Comparison of ENCODE assay signal across 11 cellular contexts in genomic region chr16:70589998-70590471, GRCh38. TPM values are rescaled to one million over a fixed set of nuclear protein-coding genes. Genes with fewer than 3 reads are reported as not detected.
A peak's percentile ranks its signal among the peaks of the same experiment; 100 is the strongest.
DNase-seq lines count a peak whose midpoint lies in the region; ATAC-seq and TF ChIP-seq lines count a peak whose summit lies in the region.
"Had no signal": no experiment of that assay in that cellular context is flagged by ENCODE, and none has a peak within 500 bp of the region (broad histone marks: within the 10 kb centered on the region; RNA-seq: fewer than 3 reads in every experiment).

No MANE protein-coding gene starts in this region.

- intact Hi-C loops in dorsolateral prefrontal cortex (cut with DNase I), result no loop called here

- peak; percentile 85 for ATAC-seq in foreskin keratinocyte
- ATAC-seq in HG03565 (IDR thresholded peaks at IDR 0.05; ENCODE audit: unreplicated experiment), result no peak

- H3K4me1 ChIP-seq in ACC112 (ENCODE audit: control insufficient read depth, insufficient read depth, low read length, unreplicated experiment), result peaks cover 19% of the 10 kb centered on the region
- peaks cover 12% of the 10 kb centered on the region for H3K4me1 ChIP-seq in foreskin keratinocyte
- H3K4me1 ChIP-seq in parathyroid adenoma, result peaks cover 24% of the 10 kb centered on the region

- no peak overlapping the region for H2AFZ ChIP-seq in ACC112 (ENCODE audit: low read length, unreplicated experiment)
- peak overlapping the region; percentile 18 for H2AFZ ChIP-seq in parathyroid adenoma

- no peak overlapping the region for H3K27ac ChIP-seq in ACC112 (ENCODE audit: low read depth, low read length)
- peak overlapping the region; percentile 52 for H3K27ac ChIP-seq in foreskin keratinocyte
- H3K27ac ChIP-seq in parathyroid adenoma, result no peak overlapping the region
- H3K27ac ChIP-seq in dorsolateral prefrontal cortex, result peak overlapping the region in 5 of 59 donors; percentile 6 to 68 (median 13)

- no peaks in the 10 kb centered on the region for H3K27me3 ChIP-seq in ACC112 (ENCODE audit: insufficient read depth, low read length)
- no peaks in the 10 kb centered on the region for H3K27me3 ChIP-seq in foreskin keratinocyte
- no peaks in the 10 kb centered on the region for H3K27me3 ChIP-seq in parathyroid adenoma (ENCODE audit: control insufficient read depth, insufficient read depth, low read length)
- no peaks in the 10 kb centered on the region for H3K27me3 ChIP-seq in dorsolateral prefrontal cortex

- H3K4me2 ChIP-seq in parathyroid adenoma (ENCODE audit: low read length), result no peak overlapping the region

- TF ChIP-seq CTCF in foreskin keratinocyte (conservative IDR thresholded peaks at IDR 0.05) (no peak), parathyroid adenoma (IDR thresholded peaks at IDR 0.05) (no peak), dorsolateral prefrontal cortex (IDR thresholded peaks at IDR 0.05 in 54 of 56, conservative IDR thresholded peaks at IDR 0.05 in 2 of 56; ENCODE audit: low read depth in 1 of 56, partially characterized antibody in 56 of 56) (no peak)

- no peaks in the 10 kb centered on the region for H3K36me3 ChIP-seq in ACC112 (ENCODE audit: insufficient read depth, low read length)
- H3K36me3 ChIP-seq in parathyroid adenoma (ENCODE audit: control insufficient read depth, insufficient read depth, low read length), result no peaks in the 10 kb centered on the region

- H3K79me2 ChIP-seq in ACC112 (ENCODE audit: control insufficient read depth, insufficient read depth, low read length, unreplicated experiment) (no peaks in the 10 kb centered on the region), parathyroid adenoma (no peaks in the 10 kb centered on the region)

- DNase-seq in amniotic epithelial cell (ENCODE audit: low read depth), result peak; percentile 70
- peak in 1 of 2 donors; percentile 44 for DNase-seq in foreskin keratinocyte
- no peak for DNase-seq in dorsolateral prefrontal cortex
- DNase-seq in amygdala (lab: John Stamatoyannopoulos, UW), result no peak
- DNase-seq in RKO (ENCODE audit: low spot score), result no peak
- DNase-seq: activated CD4-positive, CD25-positive, alpha-beta regulatory T cell treated with anti-CD3 and anti-CD28 coated beads, Interleukin-2, amount 50 U/mL, for 72 hours; glutamatergic neuron; NCI-H1417 treated with DMSO at 0.1 percent for 48 hours had no signal

- no peak overlapping the region for H3K9ac ChIP-seq in parathyroid adenoma

- H3K9me3 ChIP-seq in parathyroid adenoma (ENCODE audit: control insufficient read depth, low read length), result no peaks in the 10 kb centered on the region

- H3K4me3 ChIP-seq in ACC112 (ENCODE audit: low read depth, low read length), result peak overlapping the region; percentile 25; the same call in 1 of the 2 replicates
- H3K4me3 ChIP-seq in parathyroid adenoma (ENCODE audit: low read depth, low read length), result no peak overlapping the region
- no peak overlapping the region for H3K4me3 ChIP-seq in dorsolateral prefrontal cortex

RNA-seq across cellular contexts. Expression of gene IL34, which starts 56.3 kb away (rescaled TPM):
- total RNA-seq in foreskin keratinocyte (0.11 and 0.17 TPM in 2 replicates), dorsolateral prefrontal cortex (10 to 100 TPM in 117 of 120 experiments, 1 to 10 TPM in 3; 5.0 to 52.7 (median 20.4) TPM)
- polyA plus RNA-seq in foreskin keratinocyte, result 0.13 and 0.19 TPM in 2 replicates
